Comparison of ENCODE assay signal across 13 cellular contexts in genomic region chr2:98913916-98914712, GRCh38. TPM values are rescaled to one million over a fixed set of nuclear protein-coding genes. Genes with fewer than 3 reads are reported as not detected.
A peak's percentile ranks its signal among the peaks of the same experiment; 100 is the strongest.
DNase-seq lines count a peak whose midpoint lies in the region; ATAC-seq and TF ChIP-seq lines count a peak whose summit lies in the region.
"Had no signal": no experiment of that assay in that cellular context is flagged by ENCODE, and none has a peak within 500 bp of the region (broad histone marks: within the 10 kb centered on the region; RNA-seq: fewer than 3 reads in every experiment).

No MANE protein-coding gene starts in this region.

- CTCF ChIA-PET in activated CD8-positive, alpha-beta memory T cell treated with anti-CD3 and anti-CD28 coated beads, Interleukin-2, amount 10 ng/mL, durations not matched to agents 7 days and 5 days (lab: Charles Lee) = no interaction called here

- H3K9me3 Mint-ChIP-seq in activated CD8-positive, alpha-beta memory T cell treated with anti-CD3 and anti-CD28 coated beads, Interleukin-2, amount 10 ng/mL, durations not matched to agents 7 days and 5 days (ENCODE audit: low read depth) = no peaks in the 10 kb centered on the region
- H3K9me3 Mint-ChIP-seq in endodermal cell = no peaks in the 10 kb centered on the region
- no peaks in the 10 kb centered on the region for H3K9me3 Mint-ChIP-seq in type B pancreatic cell
- H3K9me3 Mint-ChIP-seq: activated T-cell treated with anti-CD3 and anti-CD28 coated beads, Interleukin-2, amount 50 U/mL, for 4 hours had no signal

- H3K4me1 ChIP-seq in endodermal cell (ENCODE audit: control insufficient read depth, insufficient read depth, low read length) (peaks cover 3% of the 10 kb centered on the region), smooth muscle cell (ENCODE audit: low read depth) (peaks cover 2% of the 10 kb centered on the region)

- H3K4me3 Mint-ChIP-seq in activated CD8-positive, alpha-beta memory T cell treated with anti-CD3 and anti-CD28 coated beads, Interleukin-2, amount 10 ng/mL, durations not matched to agents 7 days and 5 days = no peak overlapping the region
- H3K4me3 Mint-ChIP-seq in endodermal cell (no peak overlapping the region), type B pancreatic cell (no peak overlapping the region)
- H3K4me3 Mint-ChIP-seq: activated T-cell treated with anti-CD3 and anti-CD28 coated beads, Interleukin-2, amount 50 U/mL, for 4 hours had no signal

- no peak for TF ChIP-seq CTCF in endodermal cell (conservative IDR thresholded peaks at IDR 0.05)
- TF ChIP-seq CTCF in type B pancreatic cell (conservative IDR thresholded peaks at IDR 0.05) = no peak
- no peak for TF ChIP-seq CTCF in smooth muscle cell (IDR thresholded peaks at IDR 0.05; ENCODE audit: borderline replicate concordance, insufficient read depth, poor library complexity, severe bottlenecking)

- ATAC-seq in activated CD8-positive, alpha-beta memory T cell treated with anti-CD3 and anti-CD28 coated beads, Interleukin-2, amount 10 ng/mL, durations not matched to agents 7 days and 5 days = no peak
- ATAC-seq in GM18861 (IDR thresholded peaks at IDR 0.05; ENCODE audit: unreplicated experiment) = no peak
- ATAC-seq: activated T-cell treated with anti-CD3 and anti-CD28 coated beads, Interleukin-2, amount 50 U/mL, for 4 hours had no signal

- H3K27ac Mint-ChIP-seq in activated CD8-positive, alpha-beta memory T cell treated with anti-CD3 and anti-CD28 coated beads, Interleukin-2, amount 10 ng/mL, durations not matched to agents 7 days and 5 days = no peak overlapping the region
- H3K27ac Mint-ChIP-seq in endodermal cell (no peak overlapping the region), type B pancreatic cell (no peak overlapping the region)

- 88 to 91% methylated on average over 9 to 12 of the region's 12 CpGs for WGBS in endodermal cell (ENCODE audit: insufficient coverage in 1 of 2, insufficient read length in 1 of 2), 2 experiments
- WGBS in smooth muscle cell (ENCODE audit: low lambda C conversion rate) = 93% methylated on average over 11 of the region's 12 CpGs

- no peaks in the 10 kb centered on the region for H3F3A ChIP-seq in smooth muscle cell (ENCODE audit: low read depth)

- no peak overlapping the region for H3K4me2 ChIP-seq in smooth muscle cell

- peak; percentile 52 for DNase-seq in activated CD8-positive, alpha-beta memory T cell treated with anti-CD3 and anti-CD28 coated beads for 24 hours
- no peak for DNase-seq in activated CD8-positive, alpha-beta memory T cell treated with anti-CD3 and anti-CD28 coated beads, Interleukin-2, amount 10 ng/mL, durations not matched to agents 7 days and 5 days
- DNase-seq in NCI-H226 (peak; percentile 69), endodermal cell (peak; percentile 49), type B pancreatic cell (ENCODE audit: extremely low spot score, unreplicated experiment) (peak; percentile 55), smooth muscle cell (lab: John Stamatoyannopoulos, UW; ENCODE audit: unreplicated experiment) (no peak), iPS-NIHi7 (ENCODE audit: extremely low spot score) (no peak)
- DNase-seq: activated CD4-positive, alpha-beta T cell treated with anti-CD3 and anti-CD28 coated beads for 1 hour; activated T-cell treated with anti-CD3 and anti-CD28 coated beads, Interleukin-2, amount 50 U/mL, for 4 hours; adrenal gland; dermis blood vessel endothelial cell had no signal

- no peaks in the 10 kb centered on the region for H3K36me3 Mint-ChIP-seq in activated CD8-positive, alpha-beta memory T cell treated with anti-CD3 and anti-CD28 coated beads, Interleukin-2, amount 10 ng/mL, durations not matched to agents 7 days and 5 days
- H3K36me3 Mint-ChIP-seq in endodermal cell (ENCODE audit: low read depth) (no peaks in the 10 kb centered on the region), type B pancreatic cell (no peaks in the 10 kb centered on the region)

- H3K9ac ChIP-seq in endodermal cell (ENCODE audit: extremely low read depth, low read length, poor library complexity, severe bottlenecking) (no peak overlapping the region), smooth muscle cell (ENCODE audit: low read depth) (no peak overlapping the region)

- H3K27me3 Mint-ChIP-seq in activated CD8-positive, alpha-beta memory T cell treated with anti-CD3 and anti-CD28 coated beads, Interleukin-2, amount 10 ng/mL, durations not matched to agents 7 days and 5 days = peaks cover 74% of the 10 kb centered on the region
- H3K27me3 Mint-ChIP-seq in endodermal cell (ENCODE audit: insufficient read depth) (no peaks in the 10 kb centered on the region), type B pancreatic cell (peaks cover 4% of the 10 kb centered on the region)

- H4K20me1 ChIP-seq in smooth muscle cell (ENCODE audit: low read depth) = no peaks in the 10 kb centered on the region

- H3K4me1 Mint-ChIP-seq in activated CD8-positive, alpha-beta memory T cell treated with anti-CD3 and anti-CD28 coated beads, Interleukin-2, amount 10 ng/mL, durations not matched to agents 7 days and 5 days = peaks cover 36% of the 10 kb centered on the region
- H3K4me1 Mint-ChIP-seq in endodermal cell (peaks cover 8% of the 10 kb centered on the region), type B pancreatic cell (ENCODE audit: unreplicated experiment) (peaks cover 12% of the 10 kb centered on the region)

- no peaks in the 10 kb centered on the region for H3K79me2 ChIP-seq in smooth muscle cell (ENCODE audit: low read depth)

- H3K4me3 ChIP-seq in endodermal cell (ENCODE audit: low read length) = no peak overlapping the region
- H3K4me3 ChIP-seq in smooth muscle cell = no peak overlapping the region
- H3K4me3 ChIP-seq: adrenal gland, vagina had no signal

- no peak overlapping the region for H2AFZ ChIP-seq in smooth muscle cell (ENCODE audit: low read depth)

- no peaks in the 10 kb centered on the region for H3K36me3 ChIP-seq in endodermal cell (ENCODE audit: control insufficient read depth, insufficient read depth, low read length)
- no peaks in the 10 kb centered on the region for H3K36me3 ChIP-seq in smooth muscle cell (ENCODE audit: low read depth)
- H3K36me3 ChIP-seq: adrenal gland, vagina had no signal

- no peaks in the 10 kb centered on the region for H3K27me3 ChIP-seq in endodermal cell (ENCODE audit: control insufficient read depth, insufficient read depth, low read length, poor library complexity, severe bottlenecking)
- no peaks in the 10 kb centered on the region for H3K27me3 ChIP-seq in smooth muscle cell (ENCODE audit: low read depth)
- H3K27me3 ChIP-seq: vagina had no signal

- H3K27ac ChIP-seq in endodermal cell (ENCODE audit: low read depth, low read length) (no peak overlapping the region), smooth muscle cell (ENCODE audit: low read depth) (no peak overlapping the region)
- H3K27ac ChIP-seq: adrenal gland, vagina had no signal

- H3K9me3 ChIP-seq in endodermal cell (ENCODE audit: control insufficient read depth, low read length) = no peaks in the 10 kb centered on the region
- no peaks in the 10 kb centered on the region for H3K9me3 ChIP-seq in smooth muscle cell (replicated peaks; ENCODE audit: low read depth)
- H3K9me3 ChIP-seq: adrenal gland, vagina had no signal

RNA-seq across cellular contexts. Expression of gene CRACDL, which starts 21.9 kb away (rescaled TPM):
- under 1 TPM; 0.18 to 0.35 TPM for total RNA-seq in activated CD8-positive, alpha-beta memory T cell treated with anti-CD3 and anti-CD28 coated beads, Interleukin-2, amount 10 ng/mL, durations not matched to agents 7 days and 5 days
- under 1 TPM; 0.26 to 0.31 TPM for total RNA-seq in endodermal cell
- polyA plus RNA-seq in endodermal cell (2013, experiment 1 of 2) = 0.21 TPM
- polyA plus RNA-seq in endodermal cell (2013, experiment 2 of 2) = 0.25 TPM
- total RNA-seq in type B pancreatic cell (ENCODE audit: low replicate concordance) = 6.2 and 9.6 TPM in 2 replicates
- total RNA-seq in smooth muscle cell = 0.04 and 0.72 TPM in 2 replicates
- 0.39 and 2.2 TPM in 2 replicates for polyA plus RNA-seq in smooth muscle cell

Comparison
In these comparisons a context has a peak if more than half of its experiments do, and no peak if none do; other contexts are left out.
1. DNase-seq: peak in activated CD8-positive, alpha-beta memory T cell treated with anti-CD3 and anti-CD28 coated beads for 24 hours (single experiment), NCI-H226 (single experiment), endodermal cell (single experiment) and type B pancreatic cell (single experiment); none in activated CD8-positive, alpha-beta memory T cell treated with anti-CD3 and anti-CD28 coated beads, Interleukin-2, amount 10 ng/mL, durations not matched to agents 7 days and 5 days (single experiment), smooth muscle cell (single experiment) and iPS-NIHi7 (single experiment).